In genomic region chr11:117483372-117483771, GRCh38 we compare ENCODE assay signal across 24 cellular contexts.
"Had no signal": no experiment of that assay in that cellular context is flagged by ENCODE, and none has a peak within 500 bp of the region (broad histone marks: within the 10 kb centered on the region; RNA-seq: fewer than 3 reads in every experiment).

No MANE protein-coding gene starts in this region.

- H3K9me3 Mint-ChIP-seq: activated CD8-positive, alpha-beta T cell treated with anti-CD3 and anti-CD28 coated beads for 36 hours; activated naive CD4-positive, alpha-beta T cell treated with anti-CD3 and anti-CD28 coated beads, Interleukin-2, amount 50 U/mL, for 24 hours; activated T-cell treated with anti-CD3 and anti-CD28 coated beads, Interleukin-2, amount 50 U/mL, for 4 hours; activated T-helper 2 cell treated with anti-CD3 and anti-CD28 coated beads, Interferon-gamma antibody, Interleukin-2, Interleukin-4, amounts not matched to agents 10 μg/mL and 5 μg/mL and 100 μg/mL, durations not matched to agents 14 hours and 24 hours and 36 hours; central memory CD8-positive, alpha-beta T cell; endodermal cell; stimulated activated effector memory CD8-positive, alpha-beta T cell treated with anti-CD3 and anti-CD28 coated beads, Interleukin-12 subunit alpha, Interleukin-12 subunit beta, amount 100 ng/mL, for 72 hours; stimulated activated naive CD8-positive, alpha-beta T cell treated with anti-CD3 and anti-CD28 coated beads, Interleukin-15, Interleukin-2, amounts not matched to agents 100 ng/mL and 50 ng/mL, for 24 hours had no signal

- H3K36me3 Mint-ChIP-seq: activated naive CD4-positive, alpha-beta T cell treated with anti-CD3 and anti-CD28 coated beads, Interleukin-2, amount 50 U/mL, for 24 hours; stimulated activated effector memory CD8-positive, alpha-beta T cell treated with anti-CD3 and anti-CD28 coated beads, Interleukin-12 subunit alpha, Interleukin-12 subunit beta, amount 100 ng/mL, for 72 hours had no signal

- ATAC-seq: activated CD8-positive, alpha-beta T cell treated with anti-CD3 and anti-CD28 coated beads for 36 hours; activated T-cell treated with anti-CD3 and anti-CD28 coated beads, Interleukin-2, amount 50 U/mL, for 4 hours; esophagus mucosa; left cardiac atrium; left ventricle myocardium superior; stimulated activated effector memory CD8-positive, alpha-beta T cell treated with anti-CD3 and anti-CD28 coated beads, Interleukin-12 subunit alpha, Interleukin-12 subunit beta, amount 100 ng/mL, for 72 hours had no signal

- H3K4me1 Mint-ChIP-seq: activated B cell treated with CpG ODN at 0.5 μM for 24 hours; activated naive CD4-positive, alpha-beta T cell treated with anti-CD3 and anti-CD28 coated beads, Interleukin-2, amount 50 U/mL, for 24 hours; central memory CD8-positive, alpha-beta T cell; stimulated activated effector memory CD8-positive, alpha-beta T cell treated with anti-CD3 and anti-CD28 coated beads, Interleukin-12 subunit alpha, Interleukin-12 subunit beta, amount 100 ng/mL, for 72 hours had no signal

- H3K27ac Mint-ChIP-seq: activated B cell treated with CpG ODN at 0.5 μM for 24 hours; activated CD8-positive, alpha-beta T cell treated with anti-CD3 and anti-CD28 coated beads for 36 hours; activated naive CD4-positive, alpha-beta T cell treated with anti-CD3 and anti-CD28 coated beads, Interleukin-2, amount 50 U/mL, for 24 hours; activated T-helper 2 cell treated with anti-CD3 and anti-CD28 coated beads, Interferon-gamma antibody, Interleukin-2, Interleukin-4, amounts not matched to agents 10 μg/mL and 5 μg/mL and 100 μg/mL, durations not matched to agents 14 hours and 24 hours and 36 hours; dendritic cell treated with granulocyte-macrophage colony-stimulating factor and Interleukin-4, amounts not matched to agents 40 ng/mL and 50 ng/mL, for 4 days; endodermal cell; progenitor cell of endocrine pancreas; stimulated activated effector memory CD8-positive, alpha-beta T cell treated with anti-CD3 and anti-CD28 coated beads, Interleukin-12 subunit alpha, Interleukin-12 subunit beta, amount 100 ng/mL, for 72 hours; stimulated activated naive CD8-positive, alpha-beta T cell treated with anti-CD3 and anti-CD28 coated beads, Interleukin-15, Interleukin-2, amounts not matched to agents 100 ng/mL and 50 ng/mL, for 24 hours had no signal

- DNase-seq: activated B cell treated with CpG ODN at 0.5 μM for 24 hours; activated CD4-positive, alpha-beta T cell treated with anti-CD3 and anti-CD28 coated beads, Interleukin-2, amount 50 U/mL, for 1 hour; activated CD8-positive, alpha-beta T cell treated with anti-CD3 and anti-CD28 coated beads for 36 hours; activated T-cell treated with anti-CD3 and anti-CD28 coated beads, Interleukin-2, amount 50 U/mL, for 4 hours; endodermal cell; head of caudate nucleus; hippocampal formation; left cardiac atrium; left ventricle myocardium superior; mammary epithelial cell; ovary; sigmoid colon; small intestine; stimulated activated CD4-positive, alpha-beta T cell treated with anti-CD3 and anti-CD28 coated beads, Interleukin-4, amount 100 ng/mL, for 24 hours; T-helper 2 cell; trophoblast cell had no signal

- H3K4me3 Mint-ChIP-seq: activated B cell treated with CpG ODN at 0.5 μM for 24 hours; activated CD8-positive, alpha-beta T cell treated with anti-CD3 and anti-CD28 coated beads for 36 hours; activated naive CD4-positive, alpha-beta T cell treated with anti-CD3 and anti-CD28 coated beads, Interleukin-2, amount 50 U/mL, for 24 hours; activated T-cell treated with anti-CD3 and anti-CD28 coated beads, Interleukin-2, amount 50 U/mL, for 4 hours; central memory CD8-positive, alpha-beta T cell; dendritic cell treated with granulocyte-macrophage colony-stimulating factor and Interleukin-4, amounts not matched to agents 40 ng/mL and 50 ng/mL, for 4 days; endodermal cell; stimulated activated effector memory CD8-positive, alpha-beta T cell treated with anti-CD3 and anti-CD28 coated beads, Interleukin-12 subunit alpha, Interleukin-12 subunit beta, amount 100 ng/mL, for 72 hours; stimulated activated naive CD8-positive, alpha-beta T cell treated with anti-CD3 and anti-CD28 coated beads, Interleukin-15, Interleukin-2, amounts not matched to agents 100 ng/mL and 50 ng/mL, for 24 hours had no signal

- H3K27me3 Mint-ChIP-seq: activated CD8-positive, alpha-beta T cell treated with anti-CD3 and anti-CD28 coated beads for 36 hours; stimulated activated naive CD8-positive, alpha-beta T cell treated with anti-CD3 and anti-CD28 coated beads, Interleukin-15, Interleukin-2, amounts not matched to agents 100 ng/mL and 50 ng/mL, for 24 hours had no signal
